In the genomic region with DNA sequence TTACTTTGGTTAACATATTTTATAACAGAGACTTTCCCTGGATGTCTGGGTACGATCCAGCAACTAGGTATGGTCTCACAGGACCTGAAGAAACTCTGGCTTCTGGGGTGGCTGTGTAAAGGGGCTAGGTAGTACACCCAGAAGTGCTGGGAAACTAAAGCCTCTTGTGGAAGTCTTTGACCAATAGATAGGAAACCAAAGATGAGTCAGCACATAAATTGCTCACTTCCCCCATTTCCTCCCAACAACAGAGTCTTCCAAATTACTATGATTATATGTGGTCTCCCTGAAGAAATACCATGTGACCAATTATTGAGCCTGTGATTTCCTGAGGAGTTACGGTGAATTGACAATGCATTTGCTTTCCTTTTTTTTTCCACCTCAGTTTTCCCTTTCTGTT, we compare ENCODE assay signal across 14 cellular contexts. TPM values are rescaled to one million over a fixed set of nuclear protein-coding genes. Genes with fewer than 3 reads are reported as not detected.
DNase-seq lines count a peak whose midpoint lies in the region; ATAC-seq, FAIRE-seq and TF ChIP-seq lines count a peak whose summit lies in the region.
"Had no signal": no experiment of that assay in that cellular context is flagged by ENCODE, and none has a peak within 500 bp of the region (broad histone marks: within the 10 kb centered on the region; RNA-seq: fewer than 3 reads in every experiment).

No MANE protein-coding gene starts in this region.

- no peak overlapping the region for H3K4me3 Mint-ChIP-seq in T-helper 2 cell treated with Interferon-gamma antibody and Interleukin-4, amounts not matched to agents 5 μg/mL and 100 μg/mL, for 36 hours
- H3K4me3 Mint-ChIP-seq in naive thymus-derived CD4-positive, alpha-beta T cell, result no peak overlapping the region
- H3K4me3 Mint-ChIP-seq: type B pancreatic cell had no signal

- ATAC-seq in HepG2, result no peak
- no peak for ATAC-seq in right lobe of liver
- ATAC-seq in naive thymus-derived CD4-positive, alpha-beta T cell, result no peak
- no peak for ATAC-seq in GM18505 (IDR thresholded peaks at IDR 0.05; ENCODE audit: unreplicated experiment)
- ATAC-seq: Right ventricle myocardium inferior had no signal

- POLR2A ChIA-PET in HepG2 (lab: Yijun Ruan, JAX), result no interaction called here
- POLR2A ChIA-PET in naive thymus-derived CD4-positive, alpha-beta T cell (lab: Charles Lee), result no interaction called here

- H3K27me3 ChIP-seq in HepG2 (ENCODE audit: control insufficient read depth in 1 of 2, insufficient read depth in 2 of 2, low read length in 2 of 2), result no peaks in the 10 kb centered on the region
- H3K27me3 ChIP-seq in right lobe of liver, result no peaks in the 10 kb centered on the region
- H3K27me3 ChIP-seq in naive thymus-derived CD4-positive, alpha-beta T cell (ENCODE audit: control insufficient read depth in 2 of 2, insufficient read depth in 2 of 2, low read length in 2 of 2), result no peaks in the 10 kb centered on the region

- TF ChIP-seq EP300 in HepG2 (IDR thresholded peaks at IDR 0.05; ENCODE audit: low read depth in 2 of 2, low read length in 2 of 2) (no peak), HepG2 (CRISPR knock-in tag; IDR thresholded peaks at IDR 0.05; ENCODE audit: borderline replicate concordance) (no peak)

- no peak for TF ChIP-seq POLR2A in HepG2 (IDR thresholded peaks at IDR 0.05; ENCODE audit: insufficient read depth in 1 of 2, low read depth in 2 of 2, low read length in 2 of 2)
- TF ChIP-seq POLR2A in right lobe of liver (IDR thresholded peaks at IDR 0.05), result no peak
- TF ChIP-seq POLR2A in GM18505 (IDR thresholded peaks at IDR 0.05; ENCODE audit: borderline replicate concordance, extremely low read depth, insufficient read depth, insufficient read length), result no peak

- H3K79me2 ChIP-seq in HepG2 (ENCODE audit: insufficient read depth, low read length), result no peaks in the 10 kb centered on the region
- H3K79me2 ChIP-seq: parathyroid adenoma had no signal

- H2AFZ ChIP-seq in HepG2 (ENCODE audit: low read length), result no peak overlapping the region
- H2AFZ ChIP-seq: parathyroid adenoma had no signal

- TF ChIP-seq RAD21 in HepG2 (CRISPR knock-in tag; IDR thresholded peaks at IDR 0.05), result no peak

- FAIRE-seq in HepG2 (lab: Jason Lieb, UNC) (no peak), urothelium cell line (lab: Jason Lieb, UNC) (no peak)

- DNase-seq in HepG2 (ENCODE audit: low spot score) (no peak), right lobe of liver (no peak), NOMO-1 (lab: John Stamatoyannopoulos, UW; ENCODE audit: unreplicated experiment in 2 of 2) (peak; percentile 12 to 60), cardiac fibroblast (ENCODE audit: low read depth in 2 of 2) (peak; percentile 56 to 75), urothelium cell line (ENCODE audit: low spot score) (peak; percentile 5)
- no peak for DNase-seq in T-helper 2 cell treated with Interferon-gamma antibody and Interleukin-4, amounts not matched to agents 5 μg/mL and 100 μg/mL, for 36 hours (ENCODE audit: low spot score)
- no peak for DNase-seq in naive thymus-derived CD4-positive, alpha-beta T cell
- DNase-seq: ACHN; activated naive CD4-positive, alpha-beta T cell treated with anti-CD3 and anti-CD28 coated beads, Interleukin-2, amount 50 U/mL, for 16 hours; NCI-H446 treated with DMSO at 0.1 percent for 48 hours had no signal

- H3K4me3 ChIP-seq in HepG2 (replicated peaks in 1 of 3; ENCODE audit: insufficient read depth in 1 of 3, low read depth in 2 of 3, low read length in 3 of 3) (no peak overlapping the region), right lobe of liver (no peak overlapping the region), cardiac fibroblast (replicated peaks in 1 of 2; ENCODE audit: low read depth in 2 of 2, low read length in 2 of 2) (no peak overlapping the region)
- no peak overlapping the region for H3K4me3 ChIP-seq in naive thymus-derived CD4-positive, alpha-beta T cell (ENCODE audit: low read length)

- H3K4me2 ChIP-seq in HepG2 (ENCODE audit: low read depth, low read length), result no peak overlapping the region

- in situ Hi-C loops in HepG2 (cut with HindIII; ENCODE audit: extremely low pct_ligation_motif_present, low pct_unique_long_range_greater_than_20kb), result no loop called here

- TF ChIP-seq CTCF in HepG2 (CRISPR knock-in tag; IDR thresholded peaks at IDR 0.05), result no peak
- TF ChIP-seq CTCF in right lobe of liver (IDR thresholded peaks at IDR 0.05), result no peak
- no peak for TF ChIP-seq CTCF in cardiac fibroblast (IDR thresholded peaks at IDR 0.05; ENCODE audit: low read depth, low read length)

- H3K27ac ChIP-seq in HepG2 (ENCODE audit: extremely low read length, insufficient read depth, low read length), result no peak overlapping the region
- H3K27ac ChIP-seq in right lobe of liver, result no peak overlapping the region
- no peak overlapping the region for H3K27ac ChIP-seq in naive thymus-derived CD4-positive, alpha-beta T cell (ENCODE audit: low read depth, low read length)
- H3K27ac ChIP-seq: parathyroid adenoma had no signal

- no peaks in the 10 kb centered on the region for H3K36me3 Mint-ChIP-seq in T-helper 2 cell treated with Interferon-gamma antibody and Interleukin-4, amounts not matched to agents 5 μg/mL and 100 μg/mL, for 36 hours (ENCODE audit: low read depth)
- H3K36me3 Mint-ChIP-seq in naive thymus-derived CD4-positive, alpha-beta T cell, result no peaks in the 10 kb centered on the region
- H3K36me3 Mint-ChIP-seq: type B pancreatic cell had no signal

- no peak overlapping the region for H3K9ac ChIP-seq in HepG2 (ENCODE audit: insufficient read depth, low read depth, low read length)
- H3K9ac ChIP-seq: parathyroid adenoma had no signal

- 2% methylated on average over 2 of the region's 2 CpGs for WGBS in HepG2 (ENCODE audit: low lambda C conversion rate)
- 40% methylated on average over 2 of the region's 2 CpGs for WGBS in right lobe of liver (ENCODE audit: insufficient coverage, low coverage, low lambda C conversion rate, missing lambda C conversion rate)

- no peaks in the 10 kb centered on the region for H4K20me1 ChIP-seq in HepG2 (ENCODE audit: insufficient read depth, low read length)

- no peaks in the 10 kb centered on the region for H3K9me3 ChIP-seq in HepG2 (ENCODE audit: low read length)
- no peaks in the 10 kb centered on the region for H3K9me3 ChIP-seq in right lobe of liver
- H3K9me3 ChIP-seq in naive thymus-derived CD4-positive, alpha-beta T cell (ENCODE audit: control insufficient read depth in 2 of 3, low read length in 3 of 3), result no peaks in the 10 kb centered on the region

- no peaks in the 10 kb centered on the region for H3K9me3 Mint-ChIP-seq in T-helper 2 cell treated with Interferon-gamma antibody and Interleukin-4, amounts not matched to agents 5 μg/mL and 100 μg/mL, for 36 hours
- peaks cover 0 to 23% (median 5%) of the 10 kb centered on the region in 11 donors for H3K9me3 Mint-ChIP-seq in naive thymus-derived CD4-positive, alpha-beta T cell
- H3K9me3 Mint-ChIP-seq: type B pancreatic cell had no signal

- CTCF ChIA-PET in HepG2 (lab: Yijun Ruan, JAX; ENCODE audit: low intra/inter-chr PET ratio, low total read pairs), result no interaction called here
- CTCF ChIA-PET in naive thymus-derived CD4-positive, alpha-beta T cell (lab: Charles Lee), result no interaction called here

- H3K36me3 ChIP-seq in HepG2 (replicated peaks in 1 of 2; ENCODE audit: control insufficient read depth in 1 of 2, insufficient read depth in 2 of 2, low read length in 2 of 2) (no peaks in the 10 kb centered on the region), right lobe of liver (no peaks in the 10 kb centered on the region)
- no peaks in the 10 kb centered on the region for H3K36me3 ChIP-seq in naive thymus-derived CD4-positive, alpha-beta T cell (ENCODE audit: control insufficient read depth in 2 of 3, insufficient read depth in 3 of 3, low read length in 3 of 3)

- H3K27ac Mint-ChIP-seq in T-helper 2 cell treated with Interferon-gamma antibody and Interleukin-4, amounts not matched to agents 5 μg/mL and 100 μg/mL, for 36 hours, result no peak overlapping the region
- H3K27ac Mint-ChIP-seq in naive thymus-derived CD4-positive, alpha-beta T cell, result no peak overlapping the region
- H3K27ac Mint-ChIP-seq: type B pancreatic cell had no signal

- no peaks in the 10 kb centered on the region for H3K27me3 Mint-ChIP-seq in T-helper 2 cell treated with Interferon-gamma antibody and Interleukin-4, amounts not matched to agents 5 μg/mL and 100 μg/mL, for 36 hours (ENCODE audit: low read depth)
- no peaks in the 10 kb centered on the region for H3K27me3 Mint-ChIP-seq in naive thymus-derived CD4-positive, alpha-beta T cell

- BruUV-seq in HepG2 (replicated peaks; lab: Mats Ljungman, UMichigan), result no TSS peak

- H3K4me1 ChIP-seq in HepG2 (ENCODE audit: insufficient read depth, low read length) (no peaks in the 10 kb centered on the region), right lobe of liver (no peaks in the 10 kb centered on the region)
- H3K4me1 ChIP-seq in naive thymus-derived CD4-positive, alpha-beta T cell (ENCODE audit: control insufficient read depth in 2 of 2, insufficient read depth in 2 of 2, low read length in 2 of 2), result no peaks in the 10 kb centered on the region
- H3K4me1 ChIP-seq: parathyroid adenoma had no signal

- H3K4me1 Mint-ChIP-seq in T-helper 2 cell treated with Interferon-gamma antibody and Interleukin-4, amounts not matched to agents 5 μg/mL and 100 μg/mL, for 36 hours (ENCODE audit: low read depth), result no peaks in the 10 kb centered on the region
- H3K4me1 Mint-ChIP-seq in naive thymus-derived CD4-positive, alpha-beta T cell, result no peaks in the 10 kb centered on the region

- intact Hi-C loops in HepG2 (cut with micrococcal nuclease; ENCODE audit: unreplicated experiment), result no loop called here
- intact Hi-C loops in right lobe of liver (cut with DNase I), result no loop called here
- intact Hi-C loops in naive thymus-derived CD4-positive, alpha-beta T cell (cut with micrococcal nuclease), result no loop called here

RNA-seq across cellular contexts. Expression of a gene that starts 26.8 kb away (rescaled TPM):
- total RNA-seq in HepG2 (2016; rRNA removed; fragmentation: Illumina TruSeq; extraction: Trizol) (not detected in 2 replicates), right lobe of liver (under 1 TPM in 5 of 6 experiments, not detected in 1; 0.15 to 0.87 (median 0.49) TPM)
- not detected in 2 replicates for total RNA-seq in HepG2 (2016; cell fraction: cytosol; rRNA removed; fragmentation: Illumina TruSeq; extraction: Trizol; ENCODE audit: low read depth)
- total RNA-seq in HepG2 (2016; cell fraction: insoluble cytoplasmic fraction; rRNA removed; fragmentation: Illumina TruSeq; extraction: Trizol), result not detected in 2 replicates
- not detected in 2 replicates for total RNA-seq in HepG2 (2016; cell fraction: membrane; rRNA removed; fragmentation: Illumina TruSeq; extraction: Trizol)
- not detected in 2 replicates for total RNA-seq in HepG2 (2016; cell fraction: nucleus; rRNA removed; fragmentation: Illumina TruSeq; extraction: Trizol)
- not detected in 2 replicates for polyA plus RNA-seq in HepG2 (2011; rRNA removed)
- polyA plus RNA-seq in HepG2 (2011; cell fraction: cytosol; rRNA removed), result not detected in 2 replicates
- polyA plus RNA-seq in HepG2 (2011; cell fraction: nucleus; rRNA removed), result 0.02 TPM in 1 of 2 replicates, not detected in the other
- not detected in 2 replicates for polyA plus RNA-seq in HepG2 (2012)
- not detected in 2 replicates for polyA plus RNA-seq in HepG2 (2016; cell fraction: cytosol; fragmentation: Illumina TruSeq; extraction: Trizol; ENCODE audit: low read depth)
- not detected in 2 replicates for polyA plus RNA-seq in HepG2 (2016; cell fraction: insoluble cytoplasmic fraction; fragmentation: Illumina TruSeq; extraction: Trizol; ENCODE audit: low read depth)
- not detected in 2 replicates for polyA plus RNA-seq in HepG2 (2016; cell fraction: membrane; fragmentation: Illumina TruSeq; extraction: Trizol; ENCODE audit: low read depth)
- not detected in 2 replicates for polyA plus RNA-seq in HepG2 (2016; cell fraction: nucleus; fragmentation: Illumina TruSeq; extraction: Trizol; ENCODE audit: insufficient read depth, low read depth)
- polyA minus RNA-seq in HepG2 (2011; rRNA and poly(A)+ RNA removed; ENCODE audit: low replicate concordance), result 0.12 and 0.94 TPM in 2 replicates
- not detected in 2 replicates for polyA minus RNA-seq in HepG2 (2011; cell fraction: cytosol; rRNA and poly(A)+ RNA removed)
- polyA minus RNA-seq in HepG2 (2011; cell fraction: nucleus; rRNA and poly(A)+ RNA removed), result not detected in 2 replicates
- not detected for total RNA-seq in naive thymus-derived CD4-positive, alpha-beta T cell
- polyA plus RNA-seq in naive thymus-derived CD4-positive, alpha-beta T cell, result not detected

Comparison
In these comparisons a context has a peak if more than half of its experiments do, and no peak if none do; other contexts are left out.
1. DNase-seq: peak in NOMO-1 (2 of 2), cardiac fibroblast (2 of 2) and urothelium cell line (single experiment); none in HepG2 (single experiment), right lobe of liver (0 of 3), T-helper 2 cell treated with Interferon-gamma antibody and Interleukin-4, amounts not matched to agents 5 μg/mL and 100 μg/mL, for 36 hours (single experiment) and naive thymus-derived CD4-positive, alpha-beta T cell (0 of 9).